Comparison of ENCODE assay signal across 2 cellular contexts in the genomic region with DNA sequence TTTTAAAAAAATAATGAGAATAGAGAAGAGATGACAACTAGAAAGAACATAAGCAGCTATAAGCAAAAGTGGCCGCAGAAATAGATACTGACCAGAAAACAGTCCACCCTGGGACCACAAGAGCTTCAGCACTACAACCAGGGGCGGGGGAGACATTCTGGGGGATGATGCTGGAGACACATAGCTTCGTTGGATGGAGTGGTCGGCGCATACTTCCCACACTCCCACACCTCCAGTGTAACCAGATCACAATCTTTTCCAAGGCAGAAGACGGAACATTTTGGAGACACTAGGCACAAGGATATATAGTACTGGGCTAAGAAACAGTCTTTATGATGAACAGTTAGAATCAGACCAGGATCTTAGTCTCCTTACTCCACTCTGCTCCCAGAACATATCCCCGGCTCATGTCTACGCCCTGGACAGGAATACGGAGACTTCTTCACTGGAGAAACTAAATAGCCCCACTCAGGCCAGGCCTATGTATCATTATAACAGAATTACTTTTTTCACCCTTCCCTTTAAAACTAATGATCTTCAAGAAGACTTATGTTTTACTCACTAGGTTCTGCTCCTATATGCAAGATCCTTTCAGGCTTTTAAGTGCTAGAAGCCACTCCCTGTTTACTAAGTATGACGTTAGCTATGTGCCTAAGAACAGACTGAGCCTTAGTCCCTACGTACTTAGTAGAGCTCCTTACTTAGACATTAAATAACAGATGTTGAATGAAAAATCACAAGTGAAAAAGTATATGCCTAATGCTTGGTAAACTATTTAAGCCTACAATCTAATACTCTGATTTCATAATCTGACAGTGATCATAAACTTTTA.
TF ChIP-seq lines count a peak whose summit lies in the region.

No MANE protein-coding gene starts in this region.

TF ChIP-seq in A549, 52 proteins besides CTCF, POLR2A, EP300 and RAD21:
- TF ChIP-seq HOXA7 (CRISPR knock-in tag; IDR thresholded peaks at IDR 0.05) (no peak), HMGXB4 (CRISPR knock-in tag; IDR thresholded peaks at IDR 0.05; ENCODE audit: borderline replicate concordance) (no peak), HOXB13 (CRISPR knock-in tag; IDR thresholded peaks at IDR 0.05; ENCODE audit: low read depth) (no peak)

TF ChIP-seq in IMR-90, 13 proteins besides CTCF, POLR2A, EP300 and RAD21:
- TF ChIP-seq ELK1 (IDR thresholded peaks at IDR 0.05; ENCODE audit: borderline replicate concordance, low read depth, low read length) = no peak
- no peak for TF ChIP-seq SMC3 (IDR thresholded peaks at IDR 0.05; ENCODE audit: low read depth, low read length)
- TF ChIP-seq MXI1 (IDR thresholded peaks at IDR 0.05; ENCODE audit: borderline replicate concordance, low read depth, low read length) = no peak
- TF ChIP-seq, protein P1, sequence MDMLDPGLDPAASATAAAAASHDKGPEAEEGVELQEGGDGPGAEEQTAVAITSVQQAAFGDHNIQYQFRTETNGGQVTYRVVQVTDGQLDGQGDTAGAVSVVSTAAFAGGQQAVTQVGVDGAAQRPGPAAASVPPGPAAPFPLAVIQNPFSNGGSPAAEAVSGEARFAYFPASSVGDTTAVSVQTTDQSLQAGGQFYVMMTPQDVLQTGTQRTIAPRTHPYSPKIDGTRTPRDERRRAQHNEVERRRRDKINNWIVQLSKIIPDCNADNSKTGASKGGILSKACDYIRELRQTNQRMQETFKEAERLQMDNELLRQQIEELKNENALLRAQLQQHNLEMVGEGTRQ (IDR thresholded peaks at IDR 0.05; ENCODE audit: low read depth, low read length) = no peak
- TF ChIP-seq CEBPB (IDR thresholded peaks at IDR 0.05; ENCODE audit: low read depth, low read length) = no peak
- no peak for TF ChIP-seq FOS (IDR thresholded peaks at IDR 0.05; ENCODE audit: low read depth, low read length)
- no peak for TF ChIP-seq BHLHE40 (IDR thresholded peaks at IDR 0.05; ENCODE audit: low read depth, low read length)
- no peak for TF ChIP-seq RCOR1 (IDR thresholded peaks at IDR 0.05; ENCODE audit: insufficient replicate concordance, low read length)
- no peak for TF ChIP-seq NFE2L2 (IDR thresholded peaks at IDR 0.05; ENCODE audit: low read depth, low read length)
- TF ChIP-seq CHD1 (IDR thresholded peaks at IDR 0.05; ENCODE audit: low read depth, low read length) = no peak
- TF ChIP-seq MAFK (IDR thresholded peaks at IDR 0.05; ENCODE audit: low read depth, low read length) = no peak
- TF ChIP-seq RFX5 (IDR thresholded peaks at IDR 0.05; ENCODE audit: low read depth, low read length) = no peak
- TF ChIP-seq MAZ (IDR thresholded peaks at IDR 0.05; ENCODE audit: borderline replicate concordance, low read depth, low read length) = no peak
